40 cellular contexts compared by ENCODE assay signal in genomic region chr5:89484962-89485361, GRCh38.
"Had no signal": no experiment of that assay in that cellular context is flagged by ENCODE, and none has a peak within 500 bp of the region (broad histone marks: within the 10 kb centered on the region; RNA-seq: fewer than 3 reads in every experiment).

No MANE protein-coding gene starts in this region.

- FAIRE-seq: bronchial epithelial cell had no signal

- H3K36me3 ChIP-seq: adrenal gland, ascending aorta, brain microvascular endothelial cell, breast epithelium, cardiac muscle cell had no signal

- H3K27me3 ChIP-seq: adrenal gland, ascending aorta, body of pancreas, brain microvascular endothelial cell, breast epithelium, cardiac muscle cell had no signal

- ATAC-seq: activated naive CD4-positive, alpha-beta T cell treated with anti-CD3 and anti-CD28 coated beads, Interleukin-2, amount 50 U/mL, for 72 hours; activated naive CD8-positive, alpha-beta T cell treated with anti-CD3 and anti-CD28 coated beads, Interleukin-2, amount 50 U/mL, for 24 hours; activated T-cell treated with anti-CD3 and anti-CD28 coated beads, Interleukin-2, amount 50 U/mL, for 4 hours; activated T-cell treated with anti-CD3 and anti-CD28 coated beads, Interleukin-2, amount 50 U/mL, for 72 hours; activated T-helper 17 cell treated with anti-CD3 and anti-CD28 coated beads, Interleukin-2, amount 50 U/mL, for 72 hours; body of pancreas had no signal

- H3K27me3 Mint-ChIP-seq: activated naive CD4-positive, alpha-beta T cell treated with anti-CD3 and anti-CD28 coated beads, Interleukin-2, amount 10 ng/mL, durations not matched to agents 7 days and 5 days; activated naive CD4-positive, alpha-beta T cell treated with anti-CD3 and anti-CD28 coated beads, Interleukin-2, amount 50 U/mL, for 24 hours; activated naive CD8-positive, alpha-beta T cell; activated naive CD8-positive, alpha-beta T cell treated with anti-CD3 and anti-CD28 coated beads for 36 hours; activated naive CD8-positive, alpha-beta T cell treated with anti-CD3 and anti-CD28 coated beads, Interleukin-2, amount 10 ng/mL, durations not matched to agents 7 days and 5 days; activated naive CD8-positive, alpha-beta T cell treated with anti-CD3 and anti-CD28 coated beads, Interleukin-2, amount 50 U/mL, for 24 hours; activated T-cell treated with anti-CD3 and anti-CD28 coated beads, Interleukin-2, amount 50 U/mL, for 24 hours; activated T-helper 17 cell treated with anti-CD3 and anti-CD28 coated beads, Interleukin-2, amount 50 U/mL, for 72 hours; brain; central memory CD8-positive, alpha-beta T cell had no signal

- H3K4me3 Mint-ChIP-seq: activated naive CD4-positive, alpha-beta T cell treated with anti-CD3 and anti-CD28 coated beads for 36 hours; activated naive CD4-positive, alpha-beta T cell treated with anti-CD3 and anti-CD28 coated beads, Interleukin-2, amount 10 ng/mL, durations not matched to agents 7 days and 5 days; activated naive CD4-positive, alpha-beta T cell treated with anti-CD3 and anti-CD28 coated beads, Interleukin-2, amount 50 U/mL, for 24 hours; activated naive CD8-positive, alpha-beta T cell; activated naive CD8-positive, alpha-beta T cell treated with anti-CD3 and anti-CD28 coated beads for 36 hours; activated naive CD8-positive, alpha-beta T cell treated with anti-CD3 and anti-CD28 coated beads, Interleukin-2, amount 10 ng/mL, durations not matched to agents 7 days and 5 days; activated naive CD8-positive, alpha-beta T cell treated with anti-CD3 and anti-CD28 coated beads, Interleukin-2, amount 50 U/mL, for 24 hours; activated T-cell treated with anti-CD3 and anti-CD28 coated beads, Interleukin-2, amount 50 U/mL, for 24 hours; activated T-cell treated with anti-CD3 and anti-CD28 coated beads, Interleukin-2, amount 50 U/mL, for 4 hours; activated T-cell treated with anti-CD3 and anti-CD28 coated beads, Interleukin-2, amount 50 U/mL, for 72 hours; activated T-helper 1 cell treated with anti-CD3 and anti-CD28 coated beads, Interleukin-12 subunit alpha, Interleukin-12 subunit beta, Interleukin-2, Interleukin-4 antibody, amounts not matched to agents 30 ng/mL and 10 ng/mL and 1 ng/mL, durations not matched to agents 14 hours and 24 hours and 36 hours; activated T-helper 17 cell treated with anti-CD3 and anti-CD28 coated beads, Interleukin-2, amount 50 U/mL, for 72 hours; brain; central memory CD8-positive, alpha-beta T cell had no signal

- H3K4me3 ChIP-seq: adrenal gland, ascending aorta, body of pancreas, breast epithelium, cardiac muscle cell had no signal

- H3K27ac ChIP-seq: adrenal gland, ascending aorta, body of pancreas, brain microvascular endothelial cell, breast epithelium, cardiac muscle cell had no signal

- H3K4me1 ChIP-seq: adrenal gland, ascending aorta, body of pancreas, breast epithelium had no signal

- H3K4me1 Mint-ChIP-seq: activated naive CD4-positive, alpha-beta T cell treated with anti-CD3 and anti-CD28 coated beads, Interleukin-2, amount 10 ng/mL, durations not matched to agents 7 days and 5 days; activated naive CD4-positive, alpha-beta T cell treated with anti-CD3 and anti-CD28 coated beads, Interleukin-2, amount 50 U/mL, for 24 hours; activated naive CD8-positive, alpha-beta T cell treated with anti-CD3 and anti-CD28 coated beads for 36 hours; activated naive CD8-positive, alpha-beta T cell treated with anti-CD3 and anti-CD28 coated beads, Interleukin-2, amount 10 ng/mL, durations not matched to agents 7 days and 5 days; activated naive CD8-positive, alpha-beta T cell treated with anti-CD3 and anti-CD28 coated beads, Interleukin-2, amount 50 U/mL, for 24 hours; activated T-helper 17 cell treated with anti-CD3 and anti-CD28 coated beads, Interleukin-2, amount 50 U/mL, for 72 hours; brain; central memory CD8-positive, alpha-beta T cell had no signal

- DNase-seq: activated effector memory CD4-positive, alpha-beta T cell treated with anti-CD3 and anti-CD28 coated beads, Interleukin-2, amount 50 U/mL, for 16 hours; activated effector memory CD4-positive, alpha-beta T cell treated with Interleukin-2 at 50 U/mL for 16 hours; activated gamma-delta T cell; activated gamma-delta T cell treated with Interleukin-2 at 50 U/mL for 16 hours; activated naive CD4-positive, alpha-beta T cell; activated naive CD4-positive, alpha-beta T cell treated with anti-CD3 and anti-CD28 coated beads for 36 hours; activated naive CD4-positive, alpha-beta T cell treated with anti-CD3 and anti-CD28 coated beads, Interleukin-2, amount 10 ng/mL, durations not matched to agents 7 days and 5 days; activated naive CD4-positive, alpha-beta T cell treated with anti-CD3 and anti-CD28 coated beads, Interleukin-2, amount 50 U/mL, for 16 hours; activated naive CD4-positive, alpha-beta T cell treated with Interleukin-2 at 50 U/mL for 16 hours; activated naive CD8-positive, alpha-beta T cell treated with anti-CD3 and anti-CD28 coated beads for 36 hours; activated naive CD8-positive, alpha-beta T cell treated with anti-CD3 and anti-CD28 coated beads, Interleukin-2, amount 10 ng/mL, durations not matched to agents 7 days and 5 days; activated naive CD8-positive, alpha-beta T cell treated with anti-CD3 and anti-CD28 coated beads, Interleukin-2, amount 50 U/mL, for 24 hours; activated T-cell treated with anti-CD3 and anti-CD28 coated beads for 4 hours; activated T-cell treated with anti-CD3 and anti-CD28 coated beads, Interleukin-2, amount 50 U/mL, for 1 hour; activated T-cell treated with anti-CD3 and anti-CD28 coated beads, Interleukin-2, amount 50 U/mL, for 24 hours; activated T-cell treated with anti-CD3 and anti-CD28 coated beads, Interleukin-2, amount 50 U/mL, for 4 hours; activated T-cell treated with anti-CD3 and anti-CD28 coated beads, Interleukin-2, amount 50 U/mL, for 48 hours; activated T-cell treated with anti-CD3 and anti-CD28 coated beads, Interleukin-2, amount 50 U/mL, for 72 hours; adrenal gland; amniotic stem cell; amygdala; anterior cingulate cortex; aorta; body of pancreas; brain microvascular endothelial cell; caudate nucleus; central memory CD4-positive, alpha-beta T cell; cerebellar nuclear complex had no signal

- H3K9me3 ChIP-seq: adrenal gland, ascending aorta, body of pancreas, breast epithelium had no signal

- H3K36me3 Mint-ChIP-seq: activated naive CD4-positive, alpha-beta T cell treated with anti-CD3 and anti-CD28 coated beads, Interleukin-2, amount 10 ng/mL, durations not matched to agents 7 days and 5 days; activated naive CD4-positive, alpha-beta T cell treated with anti-CD3 and anti-CD28 coated beads, Interleukin-2, amount 50 U/mL, for 24 hours; activated naive CD4-positive, alpha-beta T cell treated with anti-CD3 and anti-CD28 coated beads, Interleukin-2, amount 50 U/mL, for 72 hours; activated naive CD8-positive, alpha-beta T cell; activated naive CD8-positive, alpha-beta T cell treated with anti-CD3 and anti-CD28 coated beads for 36 hours; activated naive CD8-positive, alpha-beta T cell treated with anti-CD3 and anti-CD28 coated beads, Interleukin-2, amount 10 ng/mL, durations not matched to agents 7 days and 5 days; brain had no signal

- H3K27ac Mint-ChIP-seq: activated naive CD4-positive, alpha-beta T cell treated with anti-CD3 and anti-CD28 coated beads for 36 hours; activated naive CD4-positive, alpha-beta T cell treated with anti-CD3 and anti-CD28 coated beads, Interleukin-2, amount 10 ng/mL, durations not matched to agents 7 days and 5 days; activated naive CD4-positive, alpha-beta T cell treated with anti-CD3 and anti-CD28 coated beads, Interleukin-2, amount 50 U/mL, for 24 hours; activated naive CD4-positive, alpha-beta T cell treated with anti-CD3 and anti-CD28 coated beads, Interleukin-2, amount 50 U/mL, for 72 hours; activated naive CD8-positive, alpha-beta T cell; activated naive CD8-positive, alpha-beta T cell treated with anti-CD3 and anti-CD28 coated beads for 36 hours; activated naive CD8-positive, alpha-beta T cell treated with anti-CD3 and anti-CD28 coated beads, Interleukin-2, amount 10 ng/mL, durations not matched to agents 7 days and 5 days; activated naive CD8-positive, alpha-beta T cell treated with anti-CD3 and anti-CD28 coated beads, Interleukin-2, amount 50 U/mL, for 24 hours; activated T-cell treated with anti-CD3 and anti-CD28 coated beads, Interleukin-2, amount 50 U/mL, for 24 hours; activated T-cell treated with anti-CD3 and anti-CD28 coated beads, Interleukin-2, amount 50 U/mL, for 72 hours; activated T-helper 1 cell treated with anti-CD3 and anti-CD28 coated beads, Interleukin-12 subunit alpha, Interleukin-12 subunit beta, Interleukin-2, Interleukin-4 antibody, amounts not matched to agents 30 ng/mL and 10 ng/mL and 1 ng/mL, durations not matched to agents 14 hours and 24 hours and 36 hours; activated T-helper 17 cell treated with anti-CD3 and anti-CD28 coated beads, Interleukin-2, amount 50 U/mL, for 72 hours; activated T-helper 2 cell treated with anti-CD3 and anti-CD28 coated beads, Interferon-gamma antibody, Interleukin-2, Interleukin-4, amounts not matched to agents 10 μg/mL and 5 μg/mL and 100 μg/mL, durations not matched to agents 14 hours and 24 hours and 36 hours; brain had no signal

- H3K9me3 Mint-ChIP-seq: activated naive CD4-positive, alpha-beta T cell treated with anti-CD3 and anti-CD28 coated beads for 36 hours; activated naive CD4-positive, alpha-beta T cell treated with anti-CD3 and anti-CD28 coated beads, Interleukin-2, amount 10 ng/mL, durations not matched to agents 7 days and 5 days; activated naive CD4-positive, alpha-beta T cell treated with anti-CD3 and anti-CD28 coated beads, Interleukin-2, amount 50 U/mL, for 24 hours; activated naive CD8-positive, alpha-beta T cell treated with anti-CD3 and anti-CD28 coated beads for 36 hours; activated naive CD8-positive, alpha-beta T cell treated with anti-CD3 and anti-CD28 coated beads, Interleukin-2, amount 10 ng/mL, durations not matched to agents 7 days and 5 days; activated naive CD8-positive, alpha-beta T cell treated with anti-CD3 and anti-CD28 coated beads, Interleukin-2, amount 50 U/mL, for 24 hours; activated T-cell treated with anti-CD3 and anti-CD28 coated beads, Interleukin-2, amount 50 U/mL, for 24 hours; activated T-cell treated with anti-CD3 and anti-CD28 coated beads, Interleukin-2, amount 50 U/mL, for 4 hours; activated T-cell treated with anti-CD3 and anti-CD28 coated beads, Interleukin-2, amount 50 U/mL, for 72 hours; brain had no signal
